ENCODE assay signal across 8 cellular contexts in genomic region chr11:47980093-47980906, GRCh38. TPM values are rescaled to one million over a fixed set of nuclear protein-coding genes. Genes with fewer than 3 reads are reported as not detected.
DNase-seq lines count a peak whose midpoint lies in the region; ATAC-seq, FAIRE-seq and TF ChIP-seq lines count a peak whose summit lies in the region.

Gene PTPRJ, plus strand, starts transcription at chr11:47980559. Its CDS starts 354 bp downstream, at chr11:47980913.

- peak within 1 kb of the TSS; percentile 19 for H3K4me2 ChIP-seq in neural cell (ENCODE audit: low read length)

- peaks cover 28% of the 10 kb centered on the region for H3K79me2 ChIP-seq in neural cell (replicated peaks; ENCODE audit: insufficient read depth, low read length)

- H3K9me3 ChIP-seq in Peyer's patch (no peaks in the 10 kb centered on the region), neural cell (ENCODE audit: low read length) (no peaks in the 10 kb centered on the region), tibial nerve (no peaks in the 10 kb centered on the region)

- H3K36me3 ChIP-seq in Peyer's patch (no peaks in the 10 kb centered on the region), neural cell (ENCODE audit: insufficient read depth, low read length) (no peaks in the 10 kb centered on the region), tibial nerve (no peaks in the 10 kb centered on the region)

- peak; percentile 20 for TF ChIP-seq RAD21 in neural cell (conservative IDR thresholded peaks at IDR 0.05)

- H3K9me2 ChIP-seq in neural cell (ENCODE audit: insufficient read depth, low read length), result no peaks in the 10 kb centered on the region

- FAIRE-seq in frontal cortex (lab: Jason Lieb, UNC), result no peak

- no peaks in the 10 kb centered on the region for H4K20me1 ChIP-seq in neural cell (ENCODE audit: insufficient read depth)

- peak; percentile 33 for ATAC-seq in GM18519 (IDR thresholded peaks at IDR 0.05; ENCODE audit: low FRiP score, unreplicated experiment)
- peak; percentile 42 for ATAC-seq in HG03103 (IDR thresholded peaks at IDR 0.05; ENCODE audit: low read depth, unreplicated experiment)

- no peak for TF ChIP-seq EP300 in neural cell (conservative IDR thresholded peaks at IDR 0.05; ENCODE audit: poor library complexity, severe bottlenecking)
- TF ChIP-seq EP300 in tibial nerve (IDR thresholded peaks at IDR 0.05), result peak in 1 of 2 donors; percentile 20

- H3K27me3 ChIP-seq in Peyer's patch, result no peaks in the 10 kb centered on the region
- no peaks in the 10 kb centered on the region for H3K27me3 ChIP-seq in neural cell (ENCODE audit: insufficient read depth, low read depth, low read length)
- no peaks in the 10 kb centered on the region for H3K27me3 ChIP-seq in tibial nerve

- WGBS in tibial nerve, 2 donors, result 0 to 2% methylated on average over 21 to 66 of the region's 110 CpGs

- DNase-seq in A172 (ENCODE audit: low spot score) (no peak), Peyer's patch (peak; percentile 38 to 79 (median 77)), frontal cortex (ENCODE audit: low spot score in 2 of 2) (peak; percentile 90 to 92), tibial nerve (ENCODE audit: low spot score in 2 of 2) (no peak)
- DNase-seq in activated gamma-delta T cell treated with anti-CD3 and anti-CD28 coated beads, Interleukin-2, amount 50 U/mL, for 16 hours (ENCODE audit: low read depth), result peak; percentile 42

- peaks cover 0 to 34% (median 9%) of the 10 kb centered on the region in 4 donors for H3K4me1 ChIP-seq in Peyer's patch
- peaks cover 0 to 51% (median 21%) of the 10 kb centered on the region in 4 donors for H3K4me1 ChIP-seq in tibial nerve

- TF ChIP-seq POLR2A in Peyer's patch (IDR thresholded peaks at IDR 0.05) (peak in 1 of 2 donors; percentile 44), tibial nerve (IDR thresholded peaks at IDR 0.05) (peak; percentile 34 to 77)

- TF ChIP-seq CTCF in Peyer's patch (IDR thresholded peaks at IDR 0.05), result no peak
- no peak for TF ChIP-seq CTCF in neural cell (IDR thresholded peaks at IDR 0.05; ENCODE audit: poor library complexity, severe bottlenecking)
- no peak for TF ChIP-seq CTCF in tibial nerve (IDR thresholded peaks at IDR 0.05)

- H3K4me3 ChIP-seq in Peyer's patch, result peak within 1 kb of the TSS; percentile 87 to 94 (median 91)
- peak within 1 kb of the TSS; percentile 86 for H3K4me3 ChIP-seq in neural cell (ENCODE audit: low read length)
- H3K4me3 ChIP-seq in tibial nerve, result peak within 1 kb of the TSS; percentile 69 to 96 (median 92)

- H3K27ac ChIP-seq in Peyer's patch (peak within 1 kb of the TSS; percentile 81 to 94 (median 86)), neural cell (ENCODE audit: low read length) (peak within 1 kb of the TSS; percentile 45), tibial nerve (peak within 1 kb of the TSS; percentile 80 to 91 (median 88))

- H2AFZ ChIP-seq in neural cell (ENCODE audit: low read depth, low read length), result peak within 1 kb of the TSS; percentile 56

- H3K9ac ChIP-seq in neural cell (ENCODE audit: low read length), result peak within 1 kb of the TSS; percentile 81

- H3F3A ChIP-seq in neural cell (ENCODE audit: insufficient read depth, low read length, poor library complexity, severe bottlenecking), result no peaks in the 10 kb centered on the region

TF ChIP-seq in neural cell, 6 proteins besides CTCF, POLR2A, EP300 and RAD21:
- TF ChIP-seq POLR2AphosphoS5 (IDR thresholded peaks at IDR 0.05) (peak; percentile 51), REST (IDR thresholded peaks at IDR 0.05; ENCODE audit: borderline replicate concordance) (no peak)

RNA-seq across cellular contexts. Expression of gene PTPRJ, which starts in this region (rescaled TPM):
- 15.2 and 15.8 TPM in 2 replicates for total RNA-seq in A172 (2014; rRNA removed; shearing (Covaris generic))
- total RNA-seq in Peyer's patch, result 10 to 100 TPM; 28.1 to 50.1 (median 37.5) TPM
- total RNA-seq in frontal cortex, result 17.1 TPM
- polyA plus RNA-seq in neural cell, result 8.6 and 9.3 TPM in 2 replicates
- 39.7 and 40.3 TPM in 2 replicates for polyA minus RNA-seq in neural cell
- 10 to 100 TPM; 20.5 to 24.3 (median 22.3) TPM for total RNA-seq in tibial nerve

Comparison
In these comparisons a context has a peak if more than half of its experiments do, and no peak if none do; other contexts are left out.
1. DNase-seq: peak in Peyer's patch (3 of 3), activated gamma-delta T cell treated with anti-CD3 and anti-CD28 coated beads, Interleukin-2, amount 50 U/mL, for 16 hours (single experiment) and frontal cortex (2 of 2); none in A172 (single experiment) and tibial nerve (0 of 2).
2. Peak in every context shown above with its lines, with median percentiles within 50 percentile points of each other: H3K27ac ChIP-seq and H3K4me3 ChIP-seq.